ENCODE assay signal across 8 cellular contexts in the genomic region with DNA sequence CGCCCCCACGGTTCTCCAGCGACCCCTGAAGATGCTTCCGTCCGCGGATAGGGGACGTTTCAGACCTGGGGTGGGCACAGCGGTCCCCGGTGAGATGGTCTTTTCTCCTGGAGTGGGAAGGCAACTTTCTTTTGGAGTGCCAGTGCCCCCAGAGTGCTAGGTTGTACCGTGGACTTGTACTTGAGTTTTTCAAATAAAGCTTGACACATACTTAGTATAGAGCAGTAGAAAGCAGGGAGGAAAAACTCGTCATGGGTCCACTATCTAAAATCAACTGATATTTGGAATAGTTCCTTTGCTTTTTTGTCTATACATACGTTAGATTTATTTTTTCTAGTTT. TPM values are rescaled to one million over a fixed set of nuclear protein-coding genes. Genes with fewer than 3 reads are reported as not detected.
DNase-seq lines count a peak whose midpoint lies in the region; ATAC-seq and TF ChIP-seq lines count a peak whose summit lies in the region.

No MANE protein-coding gene starts in this region.

- no peaks in the 10 kb centered on the region for H3K79me2 ChIP-seq in mammary epithelial cell (ENCODE audit: insufficient read depth, low read length)

- peak overlapping the region; percentile 98 for H2AFZ ChIP-seq in mammary epithelial cell (ENCODE audit: low read depth, low read length)

- H3K27me3 Mint-ChIP-seq in activated CD4-positive, alpha-beta T cell treated with anti-CD3 and anti-CD28 coated beads, Interleukin-2, amount 10 ng/mL, durations not matched to agents 24 days and 14 days: peaks cover 61% of the 10 kb centered on the region

- no peaks in the 10 kb centered on the region for H3K36me3 ChIP-seq in mammary epithelial cell (ENCODE audit: insufficient read depth, low read length)
- H3K36me3 ChIP-seq in mucosa of rectum (ENCODE audit: control insufficient read depth in 2 of 2, insufficient read depth in 2 of 2, low read length in 2 of 2): no peaks in the 10 kb centered on the region

- H3K27ac ChIP-seq in mammary epithelial cell (ENCODE audit: insufficient read depth, low read depth, low read length): no peak overlapping the region
- H3K27ac ChIP-seq in mucosa of rectum (ENCODE audit: low read depth in 2 of 2, low read length in 2 of 2): peak overlapping the region; percentile 32 to 53

- peaks cover 4% of the 10 kb centered on the region for H3K4me1 ChIP-seq in mammary epithelial cell (ENCODE audit: insufficient read depth, low read length)
- H3K4me1 ChIP-seq in mucosa of rectum (ENCODE audit: control insufficient read depth in 2 of 2, insufficient read depth in 2 of 2, low read length in 2 of 2): peaks cover 0 to 3% of the 10 kb centered on the region in 2 donors

- H4K20me1 ChIP-seq in mammary epithelial cell (ENCODE audit: insufficient read depth, low read length): no peaks in the 10 kb centered on the region

- H3K4me3 ChIP-seq in mammary epithelial cell (replicated peaks in 1 of 3; ENCODE audit: insufficient read depth in 1 of 3, low read depth in 2 of 3, low read length in 3 of 3): peak overlapping the region; percentile 54 to 76 (median 63)
- peak overlapping the region; percentile 69 to 81 for H3K4me3 ChIP-seq in mucosa of rectum (ENCODE audit: low read length in 2 of 2)

- peak overlapping the region; percentile 99 for H3K4me2 ChIP-seq in mammary epithelial cell (ENCODE audit: insufficient read depth, low read depth, low read length)

- no peaks in the 10 kb centered on the region for H3K9me3 Mint-ChIP-seq in activated CD4-positive, alpha-beta T cell treated with anti-CD3 and anti-CD28 coated beads, Interleukin-2, amount 10 ng/mL, durations not matched to agents 24 days and 14 days

- CTCF ChIA-PET in mammary epithelial cell (lab: Charles Lee; ENCODE audit: low non-redundant PET): interaction anchor here (0.6 to 0.9 kb wide), 2 partner anchors 11 to 398 kb away, joined by 3 read pairs; no protein-coding TSS in a partner anchor

- H3K4me3 Mint-ChIP-seq in activated CD4-positive, alpha-beta T cell treated with anti-CD3 and anti-CD28 coated beads, Interleukin-2, amount 10 ng/mL, durations not matched to agents 24 days and 14 days: peak overlapping the region; percentile 87

- H3K27me3 ChIP-seq in mammary epithelial cell (ENCODE audit: insufficient read depth, low read length): no peaks in the 10 kb centered on the region
- H3K27me3 ChIP-seq in mucosa of rectum (ENCODE audit: control insufficient read depth in 2 of 2, insufficient read depth in 2 of 2, low read length in 2 of 2): peaks cover 2 to 3% of the 10 kb centered on the region in 2 donors

- 32% methylated on average over 6 of the region's 12 CpGs for WGBS in mammary epithelial cell (ENCODE audit: low coverage, missing lambda C conversion rate)

- in situ Hi-C loops in mammary epithelial cell (cut with MboI; ENCODE audit: low sequenced_read_pairs in 2 of 2): no loop called here

- no TSS peak for BruUV-seq in mammary epithelial cell (replicated peaks; lab: Mats Ljungman, UMichigan)

- H3K36me3 Mint-ChIP-seq in activated CD4-positive, alpha-beta T cell treated with anti-CD3 and anti-CD28 coated beads, Interleukin-2, amount 10 ng/mL, durations not matched to agents 24 days and 14 days (ENCODE audit: low read depth): no peaks in the 10 kb centered on the region

- H3K9ac ChIP-seq in mammary epithelial cell (ENCODE audit: insufficient read depth, low read length) (peak overlapping the region; percentile 5), mucosa of rectum (ENCODE audit: low read depth in 1 of 2, low read length in 2 of 2) (peak overlapping the region; percentile 71 to 72)

- dilution Hi-C loops in mammary epithelial cell (cut with HindIII; ENCODE audit: low sequenced_read_pairs): no loop called here

- intact Hi-C loops in activated CD4-positive, alpha-beta T cell treated with anti-CD3 and anti-CD28 coated beads, Interleukin-2, amount 10 ng/mL, durations not matched to agents 24 days and 14 days (cut with micrococcal nuclease): loop anchor here (1.0 kb wide), 1 partner anchor 62 kb away; no protein-coding TSS in a partner anchor
- intact Hi-C loops in mammary epithelial cell (cut with micrococcal nuclease): loop anchor here (1.0 kb wide), 1 partner anchor 62 kb away; no protein-coding TSS in a partner anchor

- H3K9me3 ChIP-seq in mammary epithelial cell (replicated peaks; ENCODE audit: insufficient read depth, low read length) (no peaks in the 10 kb centered on the region), mucosa of rectum (ENCODE audit: control insufficient read depth in 2 of 2, low read length in 2 of 2) (no peaks in the 10 kb centered on the region)

- ATAC-seq in HG03442 (IDR thresholded peaks at IDR 0.05; ENCODE audit: unreplicated experiment) (peak; percentile 26), HG03108 (IDR thresholded peaks at IDR 0.05; ENCODE audit: unreplicated experiment) (no peak)

- H3K27ac Mint-ChIP-seq in activated CD4-positive, alpha-beta T cell treated with anti-CD3 and anti-CD28 coated beads, Interleukin-2, amount 10 ng/mL, durations not matched to agents 24 days and 14 days: no peak overlapping the region

- TF ChIP-seq CTCF in mammary epithelial cell (conservative IDR thresholded peaks at IDR 0.05 in 1 of 2, IDR thresholded peaks at IDR 0.05 in 1 of 2; ENCODE audit: extremely low read depth in 1 of 2, insufficient read depth in 1 of 2, low read depth in 1 of 2, low read length in 2 of 2): no peak

- DNase-seq in activated CD4-positive, alpha-beta T cell treated with anti-CD3 and anti-CD28 coated beads, Interleukin-2, amount 10 ng/mL, durations not matched to agents 24 days and 14 days: no peak
- no peak for DNase-seq in activated CD4-positive, alpha-beta T cell treated with anti-CD3 and anti-CD28 coated beads for 1 hour
- DNase-seq in mammary epithelial cell (no peak), activated gamma-delta T cell (lab: John Stamatoyannopoulos, UW) (no peak), kidney glomerular epithelial cell (lab: John Stamatoyannopoulos, UW) (no peak)

- H3K4me1 Mint-ChIP-seq in activated CD4-positive, alpha-beta T cell treated with anti-CD3 and anti-CD28 coated beads, Interleukin-2, amount 10 ng/mL, durations not matched to agents 24 days and 14 days: peaks cover 2% of the 10 kb centered on the region

RNA-seq across cellular contexts. Expression of a gene that starts 28.4 kb away (rescaled TPM):
- 0.05 TPM in 1 of 2 replicates, not detected in the other for total RNA-seq in activated CD4-positive, alpha-beta T cell treated with anti-CD3 and anti-CD28 coated beads, Interleukin-2, amount 10 ng/mL, durations not matched to agents 24 days and 14 days
- total RNA-seq in mammary epithelial cell: under 1 TPM; 0.07 to 0.17 TPM
- polyA plus RNA-seq in mammary epithelial cell: not detected
- not detected for polyA minus RNA-seq in mammary epithelial cell
